26 cellular contexts compared by ENCODE assay signal in the genomic region with DNA sequence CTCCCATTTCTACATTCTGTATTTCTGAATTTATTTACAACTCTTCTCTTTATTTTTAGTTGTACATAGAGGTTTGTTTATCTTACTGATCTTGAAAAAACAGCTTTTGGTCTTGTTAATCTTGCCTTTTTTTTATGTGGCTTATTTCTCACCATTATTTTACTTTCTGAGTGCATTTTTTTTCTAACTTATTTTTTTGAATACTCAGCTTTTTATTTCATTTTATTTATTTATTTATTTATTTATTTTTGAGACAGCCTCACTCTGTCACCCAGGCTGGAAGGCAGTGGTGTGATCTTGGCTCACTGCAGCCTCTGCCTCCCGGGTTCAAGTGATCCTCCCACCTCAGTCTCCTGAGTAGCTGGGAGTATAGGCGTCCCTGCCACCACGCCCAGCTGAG.
"Had no signal": no experiment of that assay in that cellular context is flagged by ENCODE, and none has a peak within 500 bp of the region (broad histone marks: within the 10 kb centered on the region; RNA-seq: fewer than 3 reads in every experiment).

No MANE protein-coding gene starts in this region.

- H3K27ac Mint-ChIP-seq: memory B cell; natural killer cell; stimulated activated naive B cell treated with anti-CD40 and anti-IgM and Interleukin-4, amounts not matched to agents 10 μg/mL and 1 μg/mL and 100 μg/mL, for 72 hours; stimulated activated naive CD8-positive, alpha-beta T cell treated with anti-CD3 and anti-CD28 coated beads, Interleukin-15, Interleukin-2, amounts not matched to agents 100 ng/mL and 50 ng/mL, for 24 hours had no signal

- H3K9me3 ChIP-seq: gastroesophageal sphincter, heart left ventricle, left ventricle myocardium inferior, lower lobe of right lung, ovary, psoas muscle, sigmoid colon, thoracic aorta, tibial nerve, vagina had no signal

- H3K36me3 ChIP-seq: gastroesophageal sphincter, heart left ventricle, left ventricle myocardium inferior, lower lobe of right lung, ovary, sigmoid colon, spleen, thoracic aorta, tibial nerve, vagina had no signal

- H3K27me3 ChIP-seq: dorsolateral prefrontal cortex, gastroesophageal sphincter, heart left ventricle, ovary, sigmoid colon, spleen, tibial nerve, vagina had no signal

- H3K9me3 Mint-ChIP-seq: memory B cell; natural killer cell; stimulated activated naive B cell treated with anti-CD40 and anti-IgM and Interleukin-4, amounts not matched to agents 10 μg/mL and 1 μg/mL and 100 μg/mL, for 72 hours; stimulated activated naive CD8-positive, alpha-beta T cell treated with anti-CD3 and anti-CD28 coated beads, Interleukin-15, Interleukin-2, amounts not matched to agents 100 ng/mL and 50 ng/mL, for 24 hours had no signal

- H3K4me1 ChIP-seq: lower lobe of right lung, tibial nerve had no signal

- ATAC-seq: esophagus mucosa; gastroesophageal sphincter; heart left ventricle; left colon; lower lobe of right lung; natural killer cell; psoas muscle; right cardiac atrium; stimulated activated naive B cell treated with anti-CD40 and anti-IgM and Interleukin-4, amounts not matched to agents 10 μg/mL and 1 μg/mL and 100 μg/mL, for 72 hours had no signal

- FAIRE-seq: colon, islet of Langerhans had no signal

- H3K4me3 Mint-ChIP-seq: memory B cell; natural killer cell; stimulated activated naive B cell treated with anti-CD40 and anti-IgM and Interleukin-4, amounts not matched to agents 10 μg/mL and 1 μg/mL and 100 μg/mL, for 72 hours; stimulated activated naive CD8-positive, alpha-beta T cell treated with anti-CD3 and anti-CD28 coated beads, Interleukin-15, Interleukin-2, amounts not matched to agents 100 ng/mL and 50 ng/mL, for 24 hours had no signal

- H3K27me3 Mint-ChIP-seq: memory B cell; stimulated activated naive B cell treated with anti-CD40 and anti-IgM and Interleukin-4, amounts not matched to agents 10 μg/mL and 1 μg/mL and 100 μg/mL, for 72 hours; stimulated activated naive CD8-positive, alpha-beta T cell treated with anti-CD3 and anti-CD28 coated beads, Interleukin-15, Interleukin-2, amounts not matched to agents 100 ng/mL and 50 ng/mL, for 24 hours had no signal

- H3K36me3 Mint-ChIP-seq: natural killer cell had no signal

- DNase-seq: dorsolateral prefrontal cortex; effector CD4-positive, alpha-beta T cell; foreskin fibroblast; hippocampal formation; left colon; left ventricle myocardium inferior; lower lobe of right lung; natural killer cell; occipital lobe; ovary; psoas muscle; right cardiac atrium; spleen; stimulated activated naive B cell treated with anti-CD40 and anti-IgM and Interleukin-4, amounts not matched to agents 10 μg/mL and 1 μg/mL and 100 μg/mL, for 72 hours had no signal

- H3K27ac ChIP-seq: dorsolateral prefrontal cortex, epithelial cell of prostate, gastroesophageal sphincter, heart left ventricle, left ventricle myocardium inferior, lower lobe of right lung, ovary, psoas muscle, sigmoid colon, spleen, thoracic aorta, tibial nerve, vagina had no signal

- H3K4me3 ChIP-seq: dorsolateral prefrontal cortex, gastroesophageal sphincter, heart left ventricle, left ventricle myocardium inferior, lower lobe of right lung, ovary, psoas muscle, sigmoid colon, spleen, thoracic aorta, tibial nerve, vagina had no signal
